23 cellular contexts compared by ENCODE assay signal in the genomic region with DNA sequence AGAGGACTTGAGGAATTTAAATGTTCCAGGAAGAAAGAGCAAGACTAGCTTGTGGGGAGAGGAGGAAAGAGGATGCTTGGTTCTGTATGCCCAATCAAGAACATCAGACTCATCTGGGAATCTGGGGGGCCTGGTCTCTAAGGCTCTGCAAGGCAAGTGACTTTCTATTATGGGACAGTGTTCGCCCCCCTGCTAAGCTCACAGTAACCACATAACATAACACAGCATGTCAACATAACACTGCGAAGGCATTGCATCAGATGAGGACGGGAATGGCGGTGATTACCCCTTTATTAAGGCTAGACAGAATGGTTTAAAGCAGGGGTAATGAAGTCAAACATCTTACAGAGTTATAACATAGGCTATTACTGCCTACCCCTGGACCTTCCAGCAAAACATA.
"Had no signal": no experiment of that assay in that cellular context is flagged by ENCODE, and none has a peak within 500 bp of the region (broad histone marks: within the 10 kb centered on the region; RNA-seq: fewer than 3 reads in every experiment).

No MANE protein-coding gene starts in this region.

- H3K27ac ChIP-seq: lower lobe of right lung, ovary, psoas muscle, sigmoid colon, spleen, testis, tibial artery had no signal

- H3K9me3 ChIP-seq: lower lobe of right lung, ovary, psoas muscle, sigmoid colon, spleen, testis, tibial artery had no signal

- H3K4me3 ChIP-seq: lower lobe of right lung, ovary, psoas muscle, sigmoid colon, spleen, testis, tibial artery had no signal

- H3K36me3 ChIP-seq: lower lobe of right lung, ovary, sigmoid colon, spleen, tibial artery had no signal

- H3K4me1 ChIP-seq: lower lobe of right lung, psoas muscle, sigmoid colon, spleen, testis, tibial artery had no signal

- DNase-seq: cortex of kidney; effector memory CD8-positive, alpha-beta T cell; erythroblast; hypothalamus; immature natural killer cell; left ventricle myocardium superior; lower lobe of right lung; natural killer cell; occipital lobe; ovary; posterior cingulate gyrus; psoas muscle; right cardiac atrium; sigmoid colon; spleen; stimulated activated CD4-positive, alpha-beta T cell treated with anti-CD3 and anti-CD28 coated beads, Interleukin-4, amount 100 ng/mL, for 4 hours; stimulated activated naive CD8-positive, alpha-beta T cell treated with anti-CD3 and anti-CD28 coated beads, Interleukin-15, Interleukin-2, amounts not matched to agents 100 U/mL and 50 U/mL, for 24 hours; substantia nigra; testis; tibial artery had no signal

- ATAC-seq: effector memory CD8-positive, alpha-beta T cell; left ventricle myocardium superior; lower lobe of right lung; natural killer cell; psoas muscle; right cardiac atrium; stimulated activated memory B cell treated with anti-CD40 and anti-IgM and Interleukin-4, amounts not matched to agents 10 μg/mL and 1 μg/mL and 100 μg/mL, for 72 hours; stimulated activated naive CD8-positive, alpha-beta T cell treated with anti-CD3 and anti-CD28 coated beads, Interleukin-15, Interleukin-2, amounts not matched to agents 100 U/mL and 50 U/mL, for 24 hours had no signal

- H3K27me3 ChIP-seq: ovary, spleen, testis, tibial artery had no signal

- FAIRE-seq: endometrium, frontal cortex had no signal
